9 cellular contexts compared by ENCODE assay signal in genomic region chr13:96552523-96552922, GRCh38.
"Had no signal": no experiment of that assay in that cellular context is flagged by ENCODE, and none has a peak within 500 bp of the region (broad histone marks: within the 10 kb centered on the region; RNA-seq: fewer than 3 reads in every experiment).

No MANE protein-coding gene starts in this region.

- H3K9ac ChIP-seq: GM23248, KMS-11 had no signal

- H3K9me3 ChIP-seq: HAP-1 had no signal

- H3K36me3 ChIP-seq: HAP-1 had no signal

- H3K4me1 ChIP-seq: HAP-1 had no signal

- H3K4me2 ChIP-seq: KMS-11 had no signal

- H3K4me3 ChIP-seq: GM23248, HAP-1 had no signal

- FAIRE-seq: HTR-8/SVneo had no signal

- H2AFZ ChIP-seq: GM23248 had no signal

- DNase-seq: GM23248, GOT3, H7, HFFc6, KBM-7 had no signal

- H3K27ac ChIP-seq: GM23248, KMS-11 had no signal

- ATAC-seq: HCT116 had no signal
